ENCODE assay signal across 8 cellular contexts in genomic region chr3:39990532-39990931, GRCh38.
A peak's percentile ranks its signal among the peaks of the same experiment; 100 is the strongest.
DNase-seq lines count a peak whose midpoint lies in the region; ATAC-seq and TF ChIP-seq lines count a peak whose summit lies in the region.

No MANE protein-coding gene starts in this region.

- H3K36me3 ChIP-seq in GM23338 (ENCODE audit: insufficient read depth) (no peaks in the 10 kb centered on the region), prostate gland (no peaks in the 10 kb centered on the region)

- no peak overlapping the region for H3K4me2 ChIP-seq in GM23338

- no peaks in the 10 kb centered on the region for H3K9me3 ChIP-seq in prostate gland

- no peaks in the 10 kb centered on the region for H3F3A ChIP-seq in GM23338 (replicated peaks; ENCODE audit: low read depth)

- H3K27me3 ChIP-seq in GM23338 (ENCODE audit: insufficient read depth) (no peaks in the 10 kb centered on the region), prostate gland (replicated peaks; ENCODE audit: insufficient read depth) (no peaks in the 10 kb centered on the region)

- intact Hi-C loops in prostate gland (cut with DNase I): no loop called here

- no peaks in the 10 kb centered on the region for H3K79me2 ChIP-seq in GM23338 (replicated peaks; ENCODE audit: insufficient read depth)

- TF ChIP-seq CTCF in GM23338 (conservative IDR thresholded peaks at IDR 0.05; ENCODE audit: low read depth in 2 of 2) (peak; percentile 82 to 86), epithelial cell of esophagus (IDR thresholded peaks at IDR 0.05; ENCODE audit: insufficient read depth, low read depth, low read length, missing control alignments) (peak; percentile 63), prostate gland (IDR thresholded peaks at IDR 0.05) (peak in 3 of 4 experiments; percentile 42 to 55 (median 50))

- peaks cover 3% of the 10 kb centered on the region for H3K27me3 Mint-ChIP-seq in GM23338 (ENCODE audit: insufficient read depth, low read depth, poor library complexity)

- peak; percentile 68 for DNase-seq in DMS 273 (lab: John Stamatoyannopoulos, UW; ENCODE audit: unreplicated experiment)
- no peak for DNase-seq in DMS 273 treated with DMSO at 0.1 percent for 48 hours (lab: John Stamatoyannopoulos, UW)
- peak; percentile 83 for DNase-seq in GM23338 (ENCODE audit: low spot score)
- DNase-seq in OCI-M1 (lab: John Stamatoyannopoulos, UW): peak; percentile 77
- peak; percentile 64 for DNase-seq in epithelial cell of esophagus (ENCODE audit: low read depth)
- DNase-seq in prostate gland (ENCODE audit: low spot score): peak; percentile 33
- no peak for DNase-seq in NCI-H187 treated with DMSO at 0.1 percent for 48 hours (lab: John Stamatoyannopoulos, UW)
- DNase-seq in cerebellum (ENCODE audit: low spot score): no peak

- no peaks in the 10 kb centered on the region for H3K4me1 ChIP-seq in GM23338 (ENCODE audit: insufficient read depth)
- no peaks in the 10 kb centered on the region for H3K4me1 ChIP-seq in prostate gland (replicated peaks)

- TF ChIP-seq POLR2A in prostate gland (IDR thresholded peaks at IDR 0.05): no peak

- ATAC-seq in GM23338: peak; percentile 48

- H3K4me1 Mint-ChIP-seq in GM23338: no peaks in the 10 kb centered on the region; the same call in 2 of the 3 replicates

- no peak overlapping the region for H2AFZ ChIP-seq in GM23338

- no peak overlapping the region for H3K27ac Mint-ChIP-seq in GM23338

- no peak overlapping the region for H3K4me3 ChIP-seq in GM23338
- H3K4me3 ChIP-seq in epithelial cell of esophagus (ENCODE audit: low read length): no peak overlapping the region
- H3K4me3 ChIP-seq in prostate gland: no peak overlapping the region

- H3K27ac ChIP-seq in GM23338 (ENCODE audit: low read depth) (no peak overlapping the region), prostate gland (no peak overlapping the region)

- WGBS in prostate gland: 52% methylated on average over 1 of the region's 1 CpG

- H4K20me1 ChIP-seq in GM23338 (replicated peaks; ENCODE audit: insufficient read depth): no peaks in the 10 kb centered on the region

- H3K9me2 ChIP-seq in GM23338 (ENCODE audit: insufficient read depth): no peaks in the 10 kb centered on the region

- H3K36me3 Mint-ChIP-seq in GM23338 (ENCODE audit: low read depth): peaks cover 56% of the 10 kb centered on the region

- peaks cover 80% of the 10 kb centered on the region for H3K9me3 Mint-ChIP-seq in GM23338

- H3K4me3 Mint-ChIP-seq in GM23338: no peak overlapping the region

TF ChIP-seq in GM23338, 12 proteins besides CTCF, POLR2A, EP300 and RAD21:
- TF ChIP-seq ZNF331 (CRISPR knock-in tag; IDR thresholded peaks at IDR 0.05; ENCODE audit: low read depth): no peak
- TF ChIP-seq STAT1 (IDR thresholded peaks at IDR 0.05; ENCODE audit: unreplicated experiment): no peak
- no peak for TF ChIP-seq CREB1 (CRISPR knock-in tag; IDR thresholded peaks at IDR 0.05; ENCODE audit: low read depth)
- no peak for TF ChIP-seq NANOG (IDR thresholded peaks at IDR 0.05; ENCODE audit: borderline replicate concordance)
- TF ChIP-seq ZNF114 (CRISPR knock-in tag; IDR thresholded peaks at IDR 0.05): no peak
- TF ChIP-seq POLR2AphosphoS5 (IDR thresholded peaks at IDR 0.05; ENCODE audit: low read depth): no peak
- TF ChIP-seq ZNF462 (CRISPR knock-in tag; IDR thresholded peaks at IDR 0.05): no peak
- no peak for TF ChIP-seq REST (IDR thresholded peaks at IDR 0.05; ENCODE audit: unreplicated experiment)
- no peak for TF ChIP-seq EZH2 (IDR thresholded peaks at IDR 0.05; ENCODE audit: low read depth, unreplicated experiment)
- no peak for TF ChIP-seq EZH2phosphoT487 (IDR thresholded peaks at IDR 0.05; ENCODE audit: unreplicated experiment)

Comparison
In these comparisons a context has a peak if more than half of its experiments do, and no peak if none do; other contexts are left out.
1. DNase-seq: peak in DMS 273 (single experiment), GM23338 (single experiment), OCI-M1 (single experiment), epithelial cell of esophagus (single experiment) and prostate gland (single experiment); none in DMS 273 treated with DMSO at 0.1 percent for 48 hours (single experiment), NCI-H187 treated with DMSO at 0.1 percent for 48 hours (single experiment) and cerebellum (single experiment).
2. Peak in every context shown above with its lines, with median percentiles within 50 percentile points of each other: CTCF ChIP-seq.